ENCODE assay signal across 7 cellular contexts in the genomic region with DNA sequence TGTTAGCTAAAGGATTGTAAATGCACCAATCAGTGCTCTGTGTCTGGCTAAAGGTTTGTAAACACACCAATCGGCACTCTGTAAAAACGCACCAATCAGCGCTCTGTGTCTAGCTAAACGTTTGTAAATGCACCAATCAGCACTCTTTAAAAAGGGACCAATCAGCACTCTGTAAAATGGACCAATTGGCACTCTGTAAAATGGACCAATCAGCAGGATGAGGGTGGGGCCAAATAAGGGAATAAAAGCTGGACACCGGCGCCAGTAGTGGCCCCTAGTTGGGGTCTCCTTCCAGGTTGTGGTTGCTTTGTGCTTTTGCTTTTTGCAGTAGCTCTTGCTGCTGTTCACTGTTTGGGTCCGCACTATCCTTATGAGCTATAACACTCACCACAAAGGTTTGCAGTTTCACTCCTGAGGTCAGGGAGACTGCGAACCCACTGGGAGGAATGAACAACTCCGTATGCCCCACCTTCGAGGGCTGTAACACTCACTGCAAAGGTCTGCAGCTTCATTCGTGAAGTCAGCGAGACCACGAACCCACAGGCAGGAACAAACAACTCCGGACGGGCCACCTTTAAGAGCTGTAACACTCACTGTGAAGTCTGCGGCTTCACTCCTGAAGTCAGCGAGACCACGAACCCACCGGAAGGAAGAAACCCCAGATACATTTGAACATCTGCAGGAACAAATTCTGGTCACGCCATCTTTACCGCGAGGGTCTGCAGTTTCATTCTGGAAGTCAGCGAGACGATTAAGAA. TPM values are rescaled to one million over a fixed set of nuclear protein-coding genes. Genes with fewer than 3 reads are reported as not detected.
DNase-seq lines count a peak whose midpoint lies in the region; ATAC-seq and TF ChIP-seq lines count a peak whose summit lies in the region.

No MANE protein-coding gene starts in this region.

- no peak for TF ChIP-seq CTCF in dorsolateral prefrontal cortex (IDR thresholded peaks at IDR 0.05 in 54 of 56, conservative IDR thresholded peaks at IDR 0.05 in 2 of 56; ENCODE audit: low read depth in 1 of 56, partially characterized antibody in 56 of 56)
- no peak for TF ChIP-seq CTCF in sigmoid colon (IDR thresholded peaks at IDR 0.05)

- H3K9me3 ChIP-seq in sigmoid colon: no peaks in the 10 kb centered on the region

- WGBS in sigmoid colon, 2 donors: 57 to 83% methylated on average over 24 of the region's 24 CpGs

- H3K4me3 ChIP-seq in dorsolateral prefrontal cortex (peak overlapping the region in 51 of 59 donors; percentile 60 to 95 (median 86)), sigmoid colon (peak overlapping the region; percentile 84 to 98 (median 92))

- TF ChIP-seq POLR2A in sigmoid colon (IDR thresholded peaks at IDR 0.05): no peak

- intact Hi-C loops in dorsolateral prefrontal cortex (cut with DNase I) (no loop called here), sigmoid colon (cut with DNase I) (loop anchor here (10.0 kb wide), 1 partner anchor 661 kb away; a partner anchor contains a TSS)

- H3K27ac ChIP-seq in dorsolateral prefrontal cortex (peak overlapping the region in 3 of 59 donors; percentile 89 to 95 (median 92)), sigmoid colon (peak overlapping the region in 3 of 4 donors; percentile 94 to 98 (median 96))

- DNase-seq in activated CD4-positive, CD25-positive, alpha-beta regulatory T cell treated with anti-CD3 and anti-CD28 coated beads, Interleukin-2, amount 50 U/mL, for 72 hours: peak; percentile 67
- DNase-seq in dorsolateral prefrontal cortex (peak in 1 of 10 donors; percentile 26), sigmoid colon (no peak), epidermal melanocyte (ENCODE audit: insufficient read length, low spot score) (no peak), NCI-H1417 treated with DMSO at 0.1 percent for 48 hours (lab: John Stamatoyannopoulos, UW) (no peak)

- ATAC-seq in GM19328 (IDR thresholded peaks at IDR 0.05; ENCODE audit: unreplicated experiment) (peak; percentile 37), HG03139 (IDR thresholded peaks at IDR 0.05; ENCODE audit: unreplicated experiment) (peak; percentile 49)

- H3K27me3 ChIP-seq in dorsolateral prefrontal cortex (no peaks in the 10 kb centered on the region), sigmoid colon (no peaks in the 10 kb centered on the region)

- H3K36me3 ChIP-seq in sigmoid colon: no peaks in the 10 kb centered on the region

- TF ChIP-seq EP300 in sigmoid colon (IDR thresholded peaks at IDR 0.05): no peak

- H3K4me1 ChIP-seq in sigmoid colon: peaks cover 0 to 27% (median 17%) of the 10 kb centered on the region in 4 donors

RNA-seq across cellular contexts. Expression of a gene that starts 1.1 kb away (rescaled TPM):
- 10 to 100 TPM in 119 of 120 experiments, 1 to 10 TPM in 1; 9.6 to 43.6 (median 17.6) TPM for total RNA-seq in dorsolateral prefrontal cortex
- total RNA-seq in sigmoid colon: 10 to 100 TPM; 63.1 to 70.9 (median 66.9) TPM
- polyA plus RNA-seq in sigmoid colon: 100 to 1,000 TPM in 2 of 3 donors, 10 to 100 TPM in 1; 72.1 to 289 (median 194) TPM
